Comparison of ENCODE assay signal across 11 cellular contexts in the genomic region with DNA sequence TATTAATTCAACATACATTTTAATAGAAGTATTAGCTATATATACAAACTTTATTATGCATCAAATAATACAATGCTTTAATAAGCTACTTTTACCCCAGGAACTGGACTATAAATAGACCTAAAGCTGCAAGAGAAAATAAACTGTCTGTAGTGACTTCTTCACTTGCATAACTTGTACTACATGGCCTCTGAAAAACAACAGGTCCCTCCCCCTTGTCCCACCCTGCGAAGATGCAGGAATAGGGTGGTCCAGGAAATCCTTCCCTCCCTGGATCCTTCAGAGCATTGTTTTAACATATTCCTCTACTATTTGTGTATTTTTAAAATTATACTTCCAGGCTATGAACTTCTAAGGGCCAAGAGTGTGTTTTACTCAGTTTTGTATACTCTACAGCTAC. TPM values are rescaled to one million over a fixed set of nuclear protein-coding genes. Genes with fewer than 3 reads are reported as not detected.
"Had no signal": no experiment of that assay in that cellular context is flagged by ENCODE, and none has a peak within 500 bp of the region (broad histone marks: within the 10 kb centered on the region; RNA-seq: fewer than 3 reads in every experiment).

No MANE protein-coding gene starts in this region.

- H3K4me1 ChIP-seq: HAP-1 had no signal

- H3K27ac Mint-ChIP-seq: HFFc6 had no signal

- H3K4me3 ChIP-seq: GM23248, HAP-1 had no signal

- H3K4me1 Mint-ChIP-seq: IgD-negative memory B cell had no signal

- H3K9me3 ChIP-seq: HAP-1 had no signal

- ATAC-seq: HCT116, HepG2 had no signal

- H2AFZ ChIP-seq: GM23248 had no signal

- DNase-seq: GM23248, GOT3, H7, HFFc6, KBM-7 had no signal

- H3K27me3 Mint-ChIP-seq: IgD-negative memory B cell had no signal

- H3K36me3 ChIP-seq: HAP-1 had no signal

- H3K9ac ChIP-seq: GM23248 had no signal

- H3K4me3 Mint-ChIP-seq: HFFc6, IgD-negative memory B cell had no signal

- H3K27ac ChIP-seq: GM23248, HL-60 had no signal

- H3K9me3 Mint-ChIP-seq: HFFc6, IgD-negative memory B cell had no signal

RNA-seq across cellular contexts. Expression of gene SELENOP, which starts 15.1 kb away (rescaled TPM):
- total RNA-seq: HT1080 had no signal
